27 cellular contexts compared by ENCODE assay signal in genomic region chr1:207999274-207999915, GRCh38.
"Had no signal": no experiment of that assay in that cellular context is flagged by ENCODE, and none has a peak within 500 bp of the region (broad histone marks: within the 10 kb centered on the region; RNA-seq: fewer than 3 reads in every experiment).

No MANE protein-coding gene starts in this region.

- H3K27ac ChIP-seq: colonic mucosa, hepatocyte, left lung, neutrophil, parathyroid adenoma, suprapubic skin, transverse colon had no signal

- H3K27ac Mint-ChIP-seq: dendritic cell treated with granulocyte-macrophage colony-stimulating factor and Interleukin-4, amounts not matched to agents 40 ng/mL and 50 ng/mL, for 4 days; mesothelial cell of epicardium; natural killer cell treated with Interleukin-12 subunit alpha and Interleukin-12 subunit beta and Interleukin-15 and Interleukin-18, amount 100 ng/mL, for 72 hours; progenitor cell of endocrine pancreas had no signal

- H3K4me3 ChIP-seq: colonic mucosa, hepatocyte, left lung, mucosa of descending colon, smooth muscle cell, suprapubic skin, transverse colon had no signal

- H3K4me3 Mint-ChIP-seq: dendritic cell treated with granulocyte-macrophage colony-stimulating factor and Interleukin-4, amounts not matched to agents 40 ng/mL and 50 ng/mL, for 4 days; mesothelial cell of epicardium; naive B cell; natural killer cell treated with Interleukin-12 subunit alpha and Interleukin-12 subunit beta and Interleukin-15 and Interleukin-18, amount 100 ng/mL, for 72 hours; neural crest cell; stimulated activated naive CD8-positive, alpha-beta T cell treated with anti-CD3 and anti-CD28 coated beads, Interleukin-15, amount 100 ng/mL, for 72 hours had no signal

- H3K4me1 ChIP-seq: colonic mucosa, parathyroid adenoma had no signal

- H3K27me3 ChIP-seq: colonic mucosa, left lung, neutrophil, suprapubic skin, transverse colon had no signal

- H3K4me1 Mint-ChIP-seq: mesothelial cell of epicardium; neural crest cell; stimulated activated naive CD8-positive, alpha-beta T cell treated with anti-CD3 and anti-CD28 coated beads, Interleukin-15, amount 100 ng/mL, for 72 hours had no signal

- H3K9me3 ChIP-seq: colonic mucosa, left lung, mucosa of descending colon, neutrophil, suprapubic skin, transverse colon had no signal

- DNase-seq: colonic mucosa; effector memory CD4-positive, alpha-beta T cell; left cardiac atrium; left lung; mesenchymal stem cell; mucosa of descending colon; naive B cell; stimulated activated CD4-positive, alpha-beta T cell treated with anti-CD3 and anti-CD28 coated beads, Interleukin-12 subunit alpha, Interleukin-12 subunit beta, amount 100 ng/mL, for 4 hours; stimulated activated CD4-positive, alpha-beta T cell treated with anti-CD3 and anti-CD28 coated beads, Interleukin-1b, Interleukin-23, amount 100 ng/mL, for 48 hours; stimulated activated CD4-positive, alpha-beta T cell treated with anti-CD3 and anti-CD28 coated beads, Interleukin-4, amount 100 ng/mL, for 1 hour; stimulated activated CD8-positive, alpha-beta memory T cell treated with anti-CD3 and anti-CD28 coated beads, Interleukin-4, amount 100 ng/mL, for 48 hours; stimulated activated naive CD4-positive, alpha-beta T cell; stimulated activated naive CD8-positive, alpha-beta T cell treated with anti-CD3 and anti-CD28 coated beads, Interleukin-15, amount 100 ng/mL, for 72 hours; transverse colon had no signal

- ATAC-seq: left cardiac atrium; left lung; mucosa of descending colon; natural killer cell treated with Interleukin-12 subunit alpha and Interleukin-12 subunit beta and Interleukin-15 and Interleukin-18, amount 100 ng/mL, for 72 hours; sciatic nerve; stimulated activated naive CD8-positive, alpha-beta T cell treated with anti-CD3 and anti-CD28 coated beads, Interleukin-15, amount 100 ng/mL, for 72 hours had no signal

- H3K9me3 Mint-ChIP-seq: dendritic cell treated with granulocyte-macrophage colony-stimulating factor and Interleukin-4, amounts not matched to agents 40 ng/mL and 50 ng/mL, for 4 days; natural killer cell treated with Interleukin-12 subunit alpha and Interleukin-12 subunit beta and Interleukin-15 and Interleukin-18, amount 100 ng/mL, for 72 hours; neural crest cell; stimulated activated naive CD8-positive, alpha-beta T cell treated with anti-CD3 and anti-CD28 coated beads, Interleukin-15, amount 100 ng/mL, for 72 hours had no signal

- H3K27me3 Mint-ChIP-seq: stimulated activated naive CD8-positive, alpha-beta T cell treated with anti-CD3 and anti-CD28 coated beads, Interleukin-15, amount 100 ng/mL, for 72 hours had no signal

- H3K36me3 Mint-ChIP-seq: mesothelial cell of epicardium; naive B cell; natural killer cell treated with Interleukin-12 subunit alpha and Interleukin-12 subunit beta and Interleukin-15 and Interleukin-18, amount 100 ng/mL, for 72 hours had no signal

- H3K36me3 ChIP-seq: colonic mucosa, left lung, neutrophil, suprapubic skin, transverse colon had no signal

- FAIRE-seq: endometrium, frontal cortex had no signal
